Comparison of ENCODE assay signal across 1 cellular context in the genomic region with DNA sequence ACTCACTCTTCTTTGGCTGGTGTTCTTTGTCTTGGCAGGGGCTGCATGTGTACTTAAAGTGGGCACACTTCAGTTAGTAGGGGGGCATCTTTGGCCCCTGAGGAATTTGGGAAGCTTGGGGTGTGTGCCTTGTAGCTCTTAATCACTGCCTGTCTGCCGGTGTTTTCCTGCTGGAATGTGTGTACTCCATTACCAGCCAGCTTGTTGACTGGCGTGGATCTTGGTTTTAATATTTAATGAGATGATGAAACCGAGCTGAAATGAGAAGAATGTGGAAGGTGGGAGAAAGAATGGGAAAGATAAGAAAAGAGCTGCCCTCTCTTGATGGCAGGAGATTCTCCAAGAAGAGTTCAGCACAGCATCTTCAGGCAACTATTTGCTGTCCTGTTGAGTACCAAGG.
TF ChIP-seq lines count a peak whose summit lies in the region.

No MANE protein-coding gene starts in this region.

TF ChIP-seq in IMR-90, 13 proteins besides CTCF, POLR2A, EP300 and RAD21:
- TF ChIP-seq MAFK (IDR thresholded peaks at IDR 0.05; ENCODE audit: low read depth, low read length): no peak
- no peak for TF ChIP-seq SMC3 (IDR thresholded peaks at IDR 0.05; ENCODE audit: low read depth, low read length)
- no peak for TF ChIP-seq RCOR1 (IDR thresholded peaks at IDR 0.05; ENCODE audit: insufficient replicate concordance, low read length)
- no peak for TF ChIP-seq MAZ (IDR thresholded peaks at IDR 0.05; ENCODE audit: borderline replicate concordance, low read depth, low read length)
- TF ChIP-seq NFE2L2 (IDR thresholded peaks at IDR 0.05; ENCODE audit: low read depth, low read length): no peak
- TF ChIP-seq CEBPB (IDR thresholded peaks at IDR 0.05; ENCODE audit: low read depth, low read length): no peak
- TF ChIP-seq, protein P1, sequence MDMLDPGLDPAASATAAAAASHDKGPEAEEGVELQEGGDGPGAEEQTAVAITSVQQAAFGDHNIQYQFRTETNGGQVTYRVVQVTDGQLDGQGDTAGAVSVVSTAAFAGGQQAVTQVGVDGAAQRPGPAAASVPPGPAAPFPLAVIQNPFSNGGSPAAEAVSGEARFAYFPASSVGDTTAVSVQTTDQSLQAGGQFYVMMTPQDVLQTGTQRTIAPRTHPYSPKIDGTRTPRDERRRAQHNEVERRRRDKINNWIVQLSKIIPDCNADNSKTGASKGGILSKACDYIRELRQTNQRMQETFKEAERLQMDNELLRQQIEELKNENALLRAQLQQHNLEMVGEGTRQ (IDR thresholded peaks at IDR 0.05; ENCODE audit: low read depth, low read length): no peak
- TF ChIP-seq MXI1 (IDR thresholded peaks at IDR 0.05; ENCODE audit: borderline replicate concordance, low read depth, low read length): no peak
- no peak for TF ChIP-seq RFX5 (IDR thresholded peaks at IDR 0.05; ENCODE audit: low read depth, low read length)
- TF ChIP-seq, protein P2, sequence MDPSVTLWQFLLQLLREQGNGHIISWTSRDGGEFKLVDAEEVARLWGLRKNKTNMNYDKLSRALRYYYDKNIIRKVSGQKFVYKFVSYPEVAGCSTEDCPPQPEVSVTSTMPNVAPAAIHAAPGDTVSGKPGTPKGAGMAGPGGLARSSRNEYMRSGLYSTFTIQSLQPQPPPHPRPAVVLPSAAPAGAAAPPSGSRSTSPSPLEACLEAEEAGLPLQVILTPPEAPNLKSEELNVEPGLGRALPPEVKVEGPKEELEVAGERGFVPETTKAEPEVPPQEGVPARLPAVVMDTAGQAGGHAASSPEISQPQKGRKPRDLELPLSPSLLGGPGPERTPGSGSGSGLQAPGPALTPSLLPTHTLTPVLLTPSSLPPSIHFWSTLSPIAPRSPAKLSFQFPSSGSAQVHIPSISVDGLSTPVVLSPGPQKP (IDR thresholded peaks at IDR 0.05; ENCODE audit: borderline replicate concordance, low read depth, low read length): no peak
- no peak for TF ChIP-seq CHD1 (IDR thresholded peaks at IDR 0.05; ENCODE audit: low read depth, low read length)
- no peak for TF ChIP-seq FOS (IDR thresholded peaks at IDR 0.05; ENCODE audit: low read depth, low read length)
- no peak for TF ChIP-seq BHLHE40 (IDR thresholded peaks at IDR 0.05; ENCODE audit: low read depth, low read length)
TF ChIP-seq in IMR-90: peak in this region for 0.
